13 cellular contexts compared by ENCODE assay signal in the genomic region with DNA sequence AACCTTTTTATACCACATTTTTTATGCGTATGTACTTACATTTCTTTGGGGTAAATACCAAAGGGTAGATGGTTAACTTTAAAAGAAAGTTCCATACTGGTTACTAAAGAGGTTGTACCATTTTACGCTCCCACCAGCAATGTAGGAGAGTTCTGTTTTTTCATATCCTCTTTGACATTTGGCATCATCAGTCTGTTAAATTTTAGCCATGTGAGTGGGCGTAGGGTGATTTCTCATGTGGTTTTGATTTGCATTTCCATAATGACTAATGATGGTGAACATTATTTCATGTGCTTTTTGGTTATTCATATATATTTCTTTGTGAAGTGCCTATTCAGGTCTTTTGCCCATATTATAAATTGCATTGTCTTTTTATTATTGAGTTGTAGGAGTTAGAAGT.
A peak's percentile ranks its signal among the peaks of the same experiment; 100 is the strongest.
DNase-seq lines count a peak whose midpoint lies in the region; ATAC-seq and TF ChIP-seq lines count a peak whose summit lies in the region.
"Had no signal": no experiment of that assay in that cellular context is flagged by ENCODE, and none has a peak within 500 bp of the region (broad histone marks: within the 10 kb centered on the region; RNA-seq: fewer than 3 reads in every experiment).

No MANE protein-coding gene starts in this region.

- H3K9me2 ChIP-seq in PC-9 (ENCODE audit: insufficient read depth) (no peaks in the 10 kb centered on the region), hepatocyte (replicated peaks; ENCODE audit: insufficient read depth) (no peaks in the 10 kb centered on the region)

- intact Hi-C loops in PC-9 (cut with micrococcal nuclease; ENCODE audit: unreplicated experiment) (no loop called here), heart right ventricle (cut with DNase I) (no loop called here)

- H2AFZ ChIP-seq in PC-9 = 0 out of 2 replicates have a peak overlapping the region, but pooled peaks have one; percentile 17
- H2AFZ ChIP-seq in hepatocyte = no peak overlapping the region

- H3K36me3 Mint-ChIP-seq in chondrocyte (ENCODE audit: low read depth) = no peaks in the 10 kb centered on the region
- H3K36me3 Mint-ChIP-seq: CD4-positive, alpha-beta memory T cell had no signal

- no peak overlapping the region for H3K4me3 Mint-ChIP-seq in chondrocyte (ENCODE audit: unreplicated experiment)
- H3K4me3 Mint-ChIP-seq: CD4-positive, alpha-beta memory T cell had no signal

- H3K9me3 Mint-ChIP-seq in chondrocyte (ENCODE audit: low read depth) = no peaks in the 10 kb centered on the region

- H3K27ac ChIP-seq in PC-9 = no peak overlapping the region
- H3K27ac ChIP-seq in hepatocyte = no peak overlapping the region
- no peak overlapping the region for H3K27ac ChIP-seq in heart right ventricle
- H3K27ac ChIP-seq: left ventricle myocardium inferior, prostate gland, VCaP had no signal

- H3K27me3 ChIP-seq in PC-9 (ENCODE audit: insufficient read depth, low read depth) (no peaks in the 10 kb centered on the region), hepatocyte (no peaks in the 10 kb centered on the region), heart right ventricle (no peaks in the 10 kb centered on the region)

- no peaks in the 10 kb centered on the region for H3F3A ChIP-seq in PC-9 (ENCODE audit: insufficient read depth, low read depth)

- no peak for TF ChIP-seq CTCF in GM13976 (IDR thresholded peaks at IDR 0.05; ENCODE audit: borderline replicate concordance, control extremely low read depth, extremely low read depth, insufficient read depth, missing control alignments)
- no peak for TF ChIP-seq CTCF in PC-9 (conservative IDR thresholded peaks at IDR 0.05)
- TF ChIP-seq CTCF in hepatocyte (IDR thresholded peaks at IDR 0.05; ENCODE audit: poor library complexity) = no peak
- TF ChIP-seq CTCF in chondrocyte (IDR thresholded peaks at IDR 0.05) = no peak
- TF ChIP-seq CTCF in heart right ventricle (IDR thresholded peaks at IDR 0.05) = no peak

- no peaks in the 10 kb centered on the region for H3K79me2 ChIP-seq in PC-9 (ENCODE audit: low read depth)
- H3K79me2 ChIP-seq in hepatocyte = no peaks in the 10 kb centered on the region

- H4K20me1 ChIP-seq in PC-9 (ENCODE audit: insufficient read depth) (no peaks in the 10 kb centered on the region), hepatocyte (ENCODE audit: insufficient read depth, poor library complexity, severe bottlenecking) (no peaks in the 10 kb centered on the region)

- H3K4me2 ChIP-seq in PC-9 (no peak overlapping the region), hepatocyte (no peak overlapping the region)

- in situ Hi-C loops in GM13976 (cut with MboI; ENCODE audit: low sequenced_read_pairs, unreplicated experiment) = no loop called here

- peaks cover 6% of the 10 kb centered on the region for H3K4me1 Mint-ChIP-seq in chondrocyte (ENCODE audit: low read depth)
- H3K4me1 Mint-ChIP-seq: CD4-positive, alpha-beta memory T cell had no signal

- no peaks in the 10 kb centered on the region for H3K36me3 ChIP-seq in PC-9 (ENCODE audit: low read depth)
- no peaks in the 10 kb centered on the region for H3K36me3 ChIP-seq in hepatocyte (replicated peaks; ENCODE audit: insufficient read depth, low read depth)
- H3K36me3 ChIP-seq in heart right ventricle = no peaks in the 10 kb centered on the region
- H3K36me3 ChIP-seq: left ventricle myocardium inferior, prostate gland had no signal

- H3K27ac Mint-ChIP-seq in chondrocyte (ENCODE audit: unreplicated experiment) = no peak overlapping the region
- H3K27ac Mint-ChIP-seq: CD4-positive, alpha-beta memory T cell had no signal

- H3K4me3 ChIP-seq in PC-9 (no peak overlapping the region), hepatocyte (no peak overlapping the region), heart right ventricle (no peak overlapping the region)
- H3K4me3 ChIP-seq: left ventricle myocardium inferior, prostate gland had no signal

- no peaks in the 10 kb centered on the region for H3K4me1 ChIP-seq in PC-9 (replicated peaks; ENCODE audit: insufficient read depth)
- H3K4me1 ChIP-seq in hepatocyte (ENCODE audit: insufficient read depth) = peaks cover 5% of the 10 kb centered on the region
- no peaks in the 10 kb centered on the region for H3K4me1 ChIP-seq in heart right ventricle
- H3K4me1 ChIP-seq: left ventricle myocardium inferior, prostate gland had no signal

- POLR2A ChIA-PET in PC-9 (lab: Charles Lee; ENCODE audit: unreplicated experiment) = no interaction called here

- peak; percentile 16 for DNase-seq in GM13976 (ENCODE audit: low spot score)
- DNase-seq in PC-9 = no peak
- no peak for DNase-seq in hepatocyte (ENCODE audit: low spot score)
- DNase-seq in chondrocyte (ENCODE audit: low spot score) = no peak
- no peak for DNase-seq in mucosa of gallbladder (ENCODE audit: low spot score)
- DNase-seq in heart right ventricle = no peak
- DNase-seq: aorta; CD4-positive, alpha-beta memory T cell; left ventricle myocardium inferior had no signal

- no peaks in the 10 kb centered on the region for H3K9me3 ChIP-seq in PC-9 (ENCODE audit: insufficient read depth, low read depth)
- no peaks in the 10 kb centered on the region for H3K9me3 ChIP-seq in hepatocyte (ENCODE audit: low read depth)
- no peaks in the 10 kb centered on the region for H3K9me3 ChIP-seq in heart right ventricle
- H3K9me3 ChIP-seq: left ventricle myocardium inferior, prostate gland had no signal

- no peaks in the 10 kb centered on the region for H3K27me3 Mint-ChIP-seq in chondrocyte (ENCODE audit: low read depth)
- H3K27me3 Mint-ChIP-seq: CD4-positive, alpha-beta memory T cell had no signal

- 98% methylated on average over 3 of the region's 3 CpGs for WGBS in hepatocyte (ENCODE audit: low lambda C conversion rate, missing lambda C conversion rate)
- 96 to 98% methylated on average over 3 of the region's 3 CpGs for WGBS in heart right ventricle, 2 donors

- peak; percentile 84 for ATAC-seq in GM19372 (IDR thresholded peaks at IDR 0.05; ENCODE audit: low read depth, unreplicated experiment)
- peak; percentile 87 for ATAC-seq in HG02884 (IDR thresholded peaks at IDR 0.05; ENCODE audit: unreplicated experiment)
- ATAC-seq in heart right ventricle = no peak

- CTCF ChIA-PET in PC-9 (lab: Charles Lee) = no interaction called here

- BruUV-seq in PC-9 (replicated peaks; lab: Mats Ljungman, UMichigan) = no TSS peak

Comparison
In these comparisons a context has a peak if more than half of its experiments do, and no peak if none do; other contexts are left out.
1. ATAC-seq: peak in GM19372 (single experiment) and HG02884 (single experiment); none in heart right ventricle (0 of 8).